In the genomic region with DNA sequence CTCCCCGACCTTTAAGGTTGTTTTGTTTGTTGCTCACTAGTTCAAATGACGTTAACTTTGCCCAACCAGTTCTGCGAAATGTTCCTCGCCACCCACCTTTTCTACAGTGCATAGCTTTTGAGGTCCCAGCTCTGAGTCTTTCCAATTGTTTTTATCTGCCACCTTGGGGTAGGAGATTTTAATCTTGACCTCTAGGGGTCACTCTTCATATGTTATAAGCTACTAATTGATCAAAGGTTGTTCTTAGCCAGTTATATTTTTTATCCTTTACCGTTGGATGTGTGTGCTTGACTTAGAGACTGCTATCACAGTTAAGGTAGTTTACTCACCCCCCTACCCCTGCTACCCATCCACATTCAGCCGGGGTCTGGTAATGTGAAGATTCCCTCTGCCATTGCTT, we compare ENCODE assay signal across 13 cellular contexts.
DNase-seq lines count a peak whose midpoint lies in the region; ATAC-seq and TF ChIP-seq lines count a peak whose summit lies in the region.
"Had no signal": no experiment of that assay in that cellular context is flagged by ENCODE, and none has a peak within 500 bp of the region (broad histone marks: within the 10 kb centered on the region; RNA-seq: fewer than 3 reads in every experiment).

No MANE protein-coding gene starts in this region.

- H3K9me2 ChIP-seq in PC-9 (ENCODE audit: insufficient read depth), result no peaks in the 10 kb centered on the region; the same call in 1 of the 2 replicates

- no peak overlapping the region for H3K18ac ChIP-seq in H9 (ENCODE audit: insufficient read length, low read depth, low read length)

- no peak overlapping the region for H4K8ac ChIP-seq in H9 (replicated peaks; ENCODE audit: insufficient read length, low read depth, low read length)

- BruUV-seq in PC-9 (replicated peaks; lab: Mats Ljungman, UMichigan), result no TSS peak

- no peak overlapping the region for H2BK12ac ChIP-seq in H9 (ENCODE audit: insufficient read length, low read depth, low read length)

- peak; percentile 55 for DNase-seq in DMS53 (lab: John Stamatoyannopoulos, UW)
- DNase-seq in H9, result no peak
- DNase-seq in PC-9, result no peak
- DNase-seq in iPS-NIHi7 (ENCODE audit: extremely low spot score), result peak; percentile 46
- no peak for DNase-seq in cerebellar cortex (ENCODE audit: low spot score)
- DNase-seq in kidney glomerular epithelial cell (lab: John Stamatoyannopoulos, UW), result no peak
- no peak for DNase-seq in transverse colon
- DNase-seq: activated naive CD4-positive, alpha-beta T cell treated with anti-CD3 and anti-CD28 coated beads, Interleukin-2, amount 50 U/mL, for 16 hours; EL; NCI-H2107; stimulated activated naive B cell treated with anti-CD40 and anti-IgM and Interleukin-4, amounts not matched to agents 10 μg/mL and 1 μg/mL and 100 μg/mL, for 72 hours had no signal

- no peak overlapping the region for H2BK5ac ChIP-seq in H9 (ENCODE audit: insufficient read length, low read length)

- no peak for ATAC-seq in GM19035 (IDR thresholded peaks at IDR 0.05; ENCODE audit: unreplicated experiment)
- ATAC-seq: stimulated activated naive B cell treated with anti-CD40 and anti-IgM and Interleukin-4, amounts not matched to agents 10 μg/mL and 1 μg/mL and 100 μg/mL, for 72 hours had no signal

- H3K79me2 ChIP-seq in H9 (ENCODE audit: insufficient read depth, low read length) (no peaks in the 10 kb centered on the region), PC-9 (ENCODE audit: low read depth) (no peaks in the 10 kb centered on the region)

- H3K4me2 ChIP-seq in H9 (ENCODE audit: insufficient read depth, insufficient read length, low read length) (no peak overlapping the region), PC-9 (no peak overlapping the region)

- POLR2A ChIA-PET in PC-9 (lab: Charles Lee; ENCODE audit: unreplicated experiment), result no interaction called here

- no peak overlapping the region for H3T11ph ChIP-seq in H9 (ENCODE audit: low read length)

- no peak overlapping the region for H2BK120ac ChIP-seq in H9 (ENCODE audit: low read depth, low read length, poor library complexity, severe bottlenecking)

- H4K5ac ChIP-seq in H9 (ENCODE audit: insufficient read length, low read depth, low read length), result no peak overlapping the region

- no peaks in the 10 kb centered on the region for H3K9me3 ChIP-seq in H9 (ENCODE audit: control insufficient read depth, low read depth, low read length)
- peaks cover 17% of the 10 kb centered on the region for H3K9me3 ChIP-seq in PC-9 (ENCODE audit: insufficient read depth, low read depth)
- H3K9me3 ChIP-seq in transverse colon, result peaks cover 9% of the 10 kb centered on the region in 2 donors

- no peaks in the 10 kb centered on the region for H3K23me2 ChIP-seq in H9 (ENCODE audit: insufficient read length, low read depth, low read length, poor library complexity, severe bottlenecking)

- H3K14ac ChIP-seq in H9 (ENCODE audit: insufficient read depth, low read length), result no peak overlapping the region

- TF ChIP-seq CTCF in H9 (conservative IDR thresholded peaks at IDR 0.05) (peak; percentile 67; the same call in 2 of the 3 replicates), PC-9 (conservative IDR thresholded peaks at IDR 0.05) (peak; percentile 42; the same call in 1 of the 2 replicates), transverse colon (IDR thresholded peaks at IDR 0.05) (peak in 1 of 5 experiments; percentile 11)

- H3K4me3 ChIP-seq in PC-9 (no peak overlapping the region), transverse colon (no peak overlapping the region)

- H3K9me3 Mint-ChIP-seq in H9, result peaks cover 10 to 12% of the 10 kb centered on the region in 2 experiments; a peak in 4 of 5 replicates

- H2AK5ac ChIP-seq in H9 (ENCODE audit: insufficient read length, low read length), result no peak overlapping the region

- H3K4me1 Mint-ChIP-seq in H9, result peaks cover 7 to 9% of the 10 kb centered on the region in 2 experiments; a peak in 3 of 4 replicates
- H3K4me1 Mint-ChIP-seq: stimulated activated naive B cell treated with anti-CD40 and anti-IgM and Interleukin-4, amounts not matched to agents 10 μg/mL and 1 μg/mL and 100 μg/mL, for 72 hours had no signal

- H2AFZ ChIP-seq in H9 (ENCODE audit: low read length) (no peak overlapping the region), PC-9 (no peak overlapping the region)

- no CpG with 5 or more reads among the region's 6 CpGs for WGBS in H9 (ENCODE audit: extremely low coverage, insufficient read length, low lambda C conversion rate)
- 60 to 75% methylated on average over 3 to 6 of the region's 6 CpGs for WGBS in transverse colon (ENCODE audit: low coverage in 1 of 2), 2 donors

- H3K9ac ChIP-seq in H9 (ENCODE audit: extremely low read depth, insufficient read length, low read length), result no peak overlapping the region

- no peak overlapping the region for H3K23ac ChIP-seq in H9 (ENCODE audit: insufficient read length, low read depth, low read length)

- H2BK20ac ChIP-seq in H9 (ENCODE audit: low read depth, low read length, poor library complexity, severe bottlenecking), result no peak overlapping the region

- no peaks in the 10 kb centered on the region for H3F3A ChIP-seq in PC-9 (ENCODE audit: insufficient read depth, low read depth)

- CTCF ChIA-PET in PC-9 (lab: Charles Lee), result interaction anchor here (0.6 to 0.9 kb wide), 2 partner anchors 554 to 1197 kb away, joined by 5 to 11 read pairs; no protein-coding TSS in a partner anchor

- in situ Hi-C loops in transverse colon (cut with MboI; ENCODE audit: low pct_ligation_motif_present in 1 of 4, low pct_unique_long_range_greater_than_20kb in 1 of 4, low sequenced_read_pairs in 3 of 4), result no loop called here

- peaks cover 0 to 12% (median 1%) of the 10 kb centered on the region in 3 experiments; a peak in 3 of 7 replicates for H3K36me3 Mint-ChIP-seq in H9 (ENCODE audit: insufficient read depth in 1 of 3, low read depth in 3 of 3)
- H3K36me3 Mint-ChIP-seq: stimulated activated naive B cell treated with anti-CD40 and anti-IgM and Interleukin-4, amounts not matched to agents 10 μg/mL and 1 μg/mL and 100 μg/mL, for 72 hours had no signal

- H4K20me1 ChIP-seq in H9 (ENCODE audit: control insufficient read depth, insufficient read depth, insufficient read length) (no peaks in the 10 kb centered on the region), PC-9 (ENCODE audit: insufficient read depth) (no peaks in the 10 kb centered on the region)

- no peak overlapping the region for H2BK15ac ChIP-seq in H9 (ENCODE audit: low read depth, low read length)

- H3K4ac ChIP-seq in H9 (ENCODE audit: low read depth, low read length), result no peak overlapping the region

- intact Hi-C loops in PC-9 (cut with micrococcal nuclease; ENCODE audit: unreplicated experiment) (no loop called here), transverse colon (cut with DNase I; ENCODE audit: low total_unique reads) (no loop called here)

- no peak for TF ChIP-seq POLR2A in transverse colon (IDR thresholded peaks at IDR 0.05)

- no peak overlapping the region for H4K91ac ChIP-seq in H9 (ENCODE audit: insufficient read length, low read depth, low read length)

- no peaks in the 10 kb centered on the region for H3K4me1 ChIP-seq in H9 (ENCODE audit: insufficient read depth, low read length)
- H3K4me1 ChIP-seq in PC-9 (replicated peaks; ENCODE audit: insufficient read depth), result no peaks in the 10 kb centered on the region
- H3K4me1 ChIP-seq in transverse colon, result no peaks in the 10 kb centered on the region

- H3K27ac Mint-ChIP-seq in H9, result no peak overlapping the region
- H3K27ac Mint-ChIP-seq: stimulated activated naive B cell treated with anti-CD40 and anti-IgM and Interleukin-4, amounts not matched to agents 10 μg/mL and 1 μg/mL and 100 μg/mL, for 72 hours had no signal

- TF ChIP-seq EP300 in transverse colon (IDR thresholded peaks at IDR 0.05; ENCODE audit: low read depth), result no peak

- H3K36me3 ChIP-seq in PC-9 (ENCODE audit: low read depth) (no peaks in the 10 kb centered on the region), transverse colon (no peaks in the 10 kb centered on the region)

- no peak overlapping the region for H3K56ac ChIP-seq in H9 (ENCODE audit: insufficient read length, low read depth, low read length)

- no peaks in the 10 kb centered on the region for H3K79me1 ChIP-seq in H9 (ENCODE audit: insufficient read depth, low read depth, low read length, poor library complexity, severe bottlenecking)

- H3K4me3 Mint-ChIP-seq in H9, result no peak overlapping the region
- H3K4me3 Mint-ChIP-seq: stimulated activated naive B cell treated with anti-CD40 and anti-IgM and Interleukin-4, amounts not matched to agents 10 μg/mL and 1 μg/mL and 100 μg/mL, for 72 hours had no signal

- H3K27ac ChIP-seq in H9 (ENCODE audit: insufficient read length, low read depth, low read length) (no peak overlapping the region), PC-9 (no peak overlapping the region), transverse colon (no peak overlapping the region)
- H3K27ac ChIP-seq: VCaP had no signal

- no peaks in the 10 kb centered on the region for H3K27me3 Mint-ChIP-seq in H9 (ENCODE audit: low read depth)
- H3K27me3 Mint-ChIP-seq: stimulated activated naive B cell treated with anti-CD40 and anti-IgM and Interleukin-4, amounts not matched to agents 10 μg/mL and 1 μg/mL and 100 μg/mL, for 72 hours had no signal

- H3K27me3 ChIP-seq in H9 (ENCODE audit: insufficient read depth, low read length), result no peaks in the 10 kb centered on the region
- no peaks in the 10 kb centered on the region for H3K27me3 ChIP-seq in PC-9 (ENCODE audit: insufficient read depth, low read depth)
- no peaks in the 10 kb centered on the region for H3K27me3 ChIP-seq in transverse colon

Comparison
In these comparisons a context has a peak if more than half of its experiments do, and no peak if none do; other contexts are left out.
1. DNase-seq: peak in DMS53 (single experiment) and iPS-NIHi7 (single experiment); none in H9 (single experiment), PC-9 (0 of 2), cerebellar cortex (single experiment), kidney glomerular epithelial cell (single experiment) and transverse colon (single experiment).